Comparison of ENCODE assay signal across 5 cellular contexts in the genomic region with DNA sequence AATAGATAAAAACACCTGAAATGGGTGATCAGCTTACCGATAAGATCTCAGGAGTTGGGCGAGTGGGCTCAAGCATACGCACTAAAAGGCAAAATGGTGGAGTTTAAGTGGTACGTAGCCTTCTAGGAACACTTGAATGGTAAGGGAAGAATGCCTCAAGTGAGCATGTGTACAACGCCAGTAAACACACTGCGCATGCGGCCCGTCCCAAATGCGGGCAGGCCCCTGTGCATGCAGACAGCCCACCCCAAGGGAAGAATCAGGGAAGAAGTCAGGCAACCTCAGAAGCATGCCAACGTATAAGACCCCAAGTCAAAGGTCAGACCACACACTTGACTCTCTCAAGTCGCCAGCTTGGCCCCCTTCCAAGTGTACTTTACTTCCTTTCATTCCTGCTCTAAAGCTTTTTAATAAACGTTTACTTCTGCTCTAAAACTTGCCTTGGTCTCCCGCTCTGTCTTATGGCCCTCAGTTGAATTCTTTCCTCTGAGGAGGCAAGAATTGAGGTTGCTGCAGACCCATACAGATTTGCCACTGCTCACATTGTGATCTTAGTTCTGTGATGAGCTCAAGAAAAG. TPM values are rescaled to one million over a fixed set of nuclear protein-coding genes. Genes with fewer than 3 reads are reported as not detected.
"Had no signal": no experiment of that assay in that cellular context is flagged by ENCODE, and none has a peak within 500 bp of the region (broad histone marks: within the 10 kb centered on the region; RNA-seq: fewer than 3 reads in every experiment).

No MANE protein-coding gene starts in this region.

RNA-seq across cellular contexts. Expression of a gene that starts 33.8 kb away (rescaled TPM):
- total RNA-seq: hepatocyte, liver, mononuclear cell, natural killer cell, smooth muscle cell had no signal
